In genomic region chr10:44766601-44767000, GRCh38 we compare ENCODE assay signal across 17 cellular contexts.
A peak's percentile ranks its signal among the peaks of the same experiment; 100 is the strongest.
DNase-seq lines count a peak whose midpoint lies in the region; TF ChIP-seq lines count a peak whose summit lies in the region.
"Had no signal": no experiment of that assay in that cellular context is flagged by ENCODE, and none has a peak within 500 bp of the region (broad histone marks: within the 10 kb centered on the region; RNA-seq: fewer than 3 reads in every experiment).

No MANE protein-coding gene starts in this region.

- H4K20me1 ChIP-seq in Loucy (ENCODE audit: insufficient read depth, low read length, poor library complexity, severe bottlenecking) (no peaks in the 10 kb centered on the region), OCI-LY7 (ENCODE audit: insufficient read depth, low read length) (no peaks in the 10 kb centered on the region)
- H4K20me1 ChIP-seq: BLaER1 treated with 17β-estradiol and CSF1 and Interleukin-3, amounts not matched to agents 10 nM and 100 nM had no signal

- no peak overlapping the region for H3K9ac ChIP-seq in Loucy (ENCODE audit: low read depth, low read length, poor library complexity, severe bottlenecking)
- H3K9ac ChIP-seq: BLaER1 treated with 17β-estradiol and CSF1 and Interleukin-3, amounts not matched to agents 10 nM and 100 nM had no signal

- intact Hi-C loops in OCI-LY7 (cut with micrococcal nuclease; ENCODE audit: unreplicated experiment): no loop called here

- TF ChIP-seq CTCF in Loucy (conservative IDR thresholded peaks at IDR 0.05; ENCODE audit: low read length): no peak
- TF ChIP-seq CTCF in nephron (IDR thresholded peaks at IDR 0.05; ENCODE audit: unreplicated experiment in 3 of 3): no peak
- no peak for TF ChIP-seq CTCF in OCI-LY7 (conservative IDR thresholded peaks at IDR 0.05; ENCODE audit: low read length)

- H3K4me3 ChIP-seq in Loucy (ENCODE audit: low read length, poor library complexity, severe bottlenecking) (no peak overlapping the region), OCI-LY7 (ENCODE audit: low read depth, low read length, poor library complexity, severe bottlenecking) (no peak overlapping the region)
- H3K4me3 ChIP-seq: BLaER1 treated with 17β-estradiol and CSF1 and Interleukin-3, amounts not matched to agents 10 nM and 100 nM; GM12878; GM23338 had no signal

- POLR2A ChIA-PET in HEK293T (lab: Yijun Ruan, JAX): no interaction called here
- POLR2A ChIA-PET in OCI-LY7 (lab: Charles Lee): no interaction called here

- H3K4me1 ChIP-seq in Loucy (ENCODE audit: insufficient read depth, low read length, poor library complexity, severe bottlenecking): no peaks in the 10 kb centered on the region
- H3K4me1 ChIP-seq in OCI-LY7 (ENCODE audit: insufficient read depth, low read length, poor library complexity, severe bottlenecking): no peaks in the 10 kb centered on the region
- H3K4me1 ChIP-seq: BLaER1 treated with 17β-estradiol and CSF1 and Interleukin-3, amounts not matched to agents 10 nM and 100 nM had no signal

- no peaks in the 10 kb centered on the region for H3K36me3 Mint-ChIP-seq in nephron (ENCODE audit: low read depth)
- H3K36me3 Mint-ChIP-seq: CD8-positive, alpha-beta T cell had no signal

- no peaks in the 10 kb centered on the region for H3F3A ChIP-seq in Loucy (ENCODE audit: low read depth)

- no TSS peak for BruUV-seq in OCI-LY7 (replicated peaks; lab: Mats Ljungman, UMichigan)

- no peaks in the 10 kb centered on the region for H3K27me3 Mint-ChIP-seq in nephron (ENCODE audit: low read depth)
- H3K27me3 Mint-ChIP-seq: IgD-negative memory B cell had no signal

- no peaks in the 10 kb centered on the region for H3K79me2 ChIP-seq in Loucy (ENCODE audit: insufficient read depth, low read length)
- H3K79me2 ChIP-seq in OCI-LY7 (ENCODE audit: insufficient read depth, low read depth, low read length): no peaks in the 10 kb centered on the region

- no peak overlapping the region for H3K4me3 Mint-ChIP-seq in nephron
- H3K4me3 Mint-ChIP-seq: CD8-positive, alpha-beta T cell; GM23338; IgD-negative memory B cell had no signal

- H3K4me2 ChIP-seq in Loucy (ENCODE audit: low read depth, low read length, poor library complexity, severe bottlenecking): no peak overlapping the region
- no peak overlapping the region for H3K4me2 ChIP-seq in OCI-LY7 (ENCODE audit: low read length)
- H3K4me2 ChIP-seq: BLaER1 treated with 17β-estradiol and CSF1 and Interleukin-3, amounts not matched to agents 10 nM and 100 nM; GM23338 had no signal

- H3K9me3 ChIP-seq in Loucy (ENCODE audit: insufficient read depth, low read depth, low read length) (no peaks in the 10 kb centered on the region), OCI-LY7 (ENCODE audit: low read length) (no peaks in the 10 kb centered on the region)
- H3K9me3 ChIP-seq: BLaER1 treated with 17β-estradiol and CSF1 and Interleukin-3, amounts not matched to agents 10 nM and 100 nM had no signal

- H3K9me2 ChIP-seq in Loucy (replicated peaks; ENCODE audit: low read depth, low read length) (no peaks in the 10 kb centered on the region), OCI-LY7 (ENCODE audit: insufficient read depth, low read length) (no peaks in the 10 kb centered on the region)

- CTCF ChIA-PET in HEK293T (lab: Yijun Ruan, JAX): no interaction called here
- CTCF ChIA-PET in OCI-LY7 (lab: Charles Lee; ENCODE audit: unreplicated experiment): no interaction called here

- DNase-seq in DMS79 (lab: John Stamatoyannopoulos, UW) (peak; percentile 20), NCI-H748 (lab: John Stamatoyannopoulos, UW; ENCODE audit: unreplicated experiment) (no peak), HEK293T (ENCODE audit: extremely low spot score) (no peak), OCI-LY7 (ENCODE audit: low spot score) (no peak), mucosa of gallbladder (ENCODE audit: low spot score) (no peak)
- DNase-seq: 8988T; CD8-positive, alpha-beta T cell; COR-L47; EL; HCEC 1CT; KBM-7 had no signal

- no peak overlapping the region for H3K27ac ChIP-seq in OCI-LY7 (ENCODE audit: low read depth, low read length, poor library complexity, severe bottlenecking)
- H3K27ac ChIP-seq: BLaER1 treated with 17β-estradiol and CSF1 and Interleukin-3, amounts not matched to agents 10 nM and 100 nM had no signal

- no peaks in the 10 kb centered on the region for H3K27me3 ChIP-seq in Loucy (ENCODE audit: insufficient read depth, low read length, poor library complexity, severe bottlenecking)
- H3K27me3 ChIP-seq: BLaER1 treated with 17β-estradiol and CSF1 and Interleukin-3, amounts not matched to agents 10 nM and 100 nM had no signal

- H3K9me3 Mint-ChIP-seq in nephron: no peaks in the 10 kb centered on the region
- H3K9me3 Mint-ChIP-seq: CD8-positive, alpha-beta T cell; GM23338; IgD-negative memory B cell had no signal

- 0 out of 2 replicates have a peak overlapping the region, but pooled peaks have one; percentile 4 for H2AFZ ChIP-seq in Loucy (ENCODE audit: low read length)
- no peak overlapping the region for H2AFZ ChIP-seq in OCI-LY7 (ENCODE audit: low read length)
- H2AFZ ChIP-seq: GM23338 had no signal

- no peaks in the 10 kb centered on the region for H3K36me3 ChIP-seq in Loucy (ENCODE audit: insufficient read depth, low read length)
- no peaks in the 10 kb centered on the region for H3K36me3 ChIP-seq in OCI-LY7 (ENCODE audit: insufficient read depth, low read length)
- H3K36me3 ChIP-seq: BLaER1 treated with 17β-estradiol and CSF1 and Interleukin-3, amounts not matched to agents 10 nM and 100 nM had no signal

- H3K27ac Mint-ChIP-seq in nephron: peak overlapping the region in 2 of 3 experiments; percentile 14 to 47
- H3K27ac Mint-ChIP-seq: CD8-positive, alpha-beta T cell; GM23338; IgD-negative memory B cell had no signal

- H3K4me1 Mint-ChIP-seq in nephron: peaks cover 18% of the 10 kb centered on the region
- H3K4me1 Mint-ChIP-seq: GM23338, IgD-negative memory B cell had no signal

TF ChIP-seq in HEK293T, 16 proteins besides CTCF, POLR2A, EP300 and RAD21:
- TF ChIP-seq HDGF (IDR thresholded peaks at IDR 0.05; ENCODE audit: borderline replicate concordance) (no peak), CTBP1 (IDR thresholded peaks at IDR 0.05; ENCODE audit: borderline replicate concordance) (no peak), ARNT (IDR thresholded peaks at IDR 0.05) (no peak), FOXA1 (IDR thresholded peaks at IDR 0.05) (no peak), ZNF384 (IDR thresholded peaks at IDR 0.05) (no peak), FOXK2 (IDR thresholded peaks at IDR 0.05) (no peak)
